ENCODE assay signal across 37 cellular contexts in genomic region chr12:118317729-118318128, GRCh38. TPM values are rescaled to one million over a fixed set of nuclear protein-coding genes. Genes with fewer than 3 reads are reported as not detected.
DNase-seq lines count a peak whose midpoint lies in the region; ATAC-seq, FAIRE-seq and TF ChIP-seq lines count a peak whose summit lies in the region.
"Had no signal": no experiment of that assay in that cellular context is flagged by ENCODE, and none has a peak within 500 bp of the region (broad histone marks: within the 10 kb centered on the region; RNA-seq: fewer than 3 reads in every experiment).

No MANE protein-coding gene starts in this region.

- H3K27me3 ChIP-seq in astrocyte (ENCODE audit: insufficient read depth, low read length) (no peaks in the 10 kb centered on the region), pancreas (no peaks in the 10 kb centered on the region)
- H3K27me3 ChIP-seq: BE2C; BLaER1; BLaER1 treated with 17β-estradiol and CSF1 and Interleukin-3, amounts not matched to agents 10 nM and 100 nM had no signal

- WGBS in pancreas, 2 donors: 48 to 52% methylated on average over 1 of the region's 1 CpG

- H3K27ac Mint-ChIP-seq in astrocyte (ENCODE audit: unreplicated experiment): no peak overlapping the region
- peak overlapping the region; percentile 50 for H3K27ac Mint-ChIP-seq in memory B cell
- H3K27ac Mint-ChIP-seq: B cell; CD14-positive monocyte; CD4-positive, alpha-beta memory T cell; CD4-positive, alpha-beta T cell; CD8-positive, alpha-beta memory T cell; CD8-positive, alpha-beta T cell had no signal

- no peaks in the 10 kb centered on the region for H4K20me1 ChIP-seq in astrocyte (ENCODE audit: insufficient read depth, low read length)
- H4K20me1 ChIP-seq: BLaER1 had no signal

- H3K4me1 Mint-ChIP-seq in astrocyte (ENCODE audit: low read depth, unreplicated experiment) (peaks cover 1% of the 10 kb centered on the region), memory B cell (peaks cover 29% of the 10 kb centered on the region)

- FAIRE-seq in H54 (lab: Jason Lieb, UNC) (peak; percentile 65), astrocyte (lab: Jason Lieb, UNC) (peak; percentile 64), pancreas (lab: Jason Lieb, UNC) (no peak), GM12892 (lab: Jason Lieb, UNC) (no peak)
- FAIRE-seq: A204.1, D721Med had no signal

- ATAC-seq in memory B cell (ENCODE audit: low read depth): no peak
- peak in 3 of 4 donors; percentile 40 to 76 (median 75) for ATAC-seq in pancreas
- no peak for ATAC-seq in GM19467 (IDR thresholded peaks at IDR 0.05; ENCODE audit: unreplicated experiment)
- no peak for ATAC-seq in GM21737 (IDR thresholded peaks at IDR 0.05; ENCODE audit: unreplicated experiment)
- ATAC-seq: A549; CD8-positive, alpha-beta T cell had no signal

- no peak overlapping the region for H3K4me2 ChIP-seq in astrocyte (ENCODE audit: low read length)
- H3K4me2 ChIP-seq: A549; BLaER1; BLaER1 treated with 17β-estradiol and CSF1 and Interleukin-3, amounts not matched to agents 10 nM and 100 nM had no signal

- H3K79me2 ChIP-seq in astrocyte (ENCODE audit: insufficient read depth, low read length): peaks cover 11% of the 10 kb centered on the region

- TF ChIP-seq CTCF in astrocyte (IDR thresholded peaks at IDR 0.05; ENCODE audit: insufficient read depth, low read depth, low read length) (no peak), pancreas (IDR thresholded peaks at IDR 0.05) (no peak)

- no peak overlapping the region for H3K4me3 ChIP-seq in astrocyte (ENCODE audit: insufficient read depth, low read depth, low read length)
- no peak overlapping the region for H3K4me3 ChIP-seq in pancreas
- H3K4me3 ChIP-seq: A549; BLaER1; BLaER1 treated with 17β-estradiol and CSF1 and Interleukin-3, amounts not matched to agents 10 nM and 100 nM had no signal

- H3K9me3 ChIP-seq in astrocyte (ENCODE audit: insufficient read depth, low read depth, low read length) (no peaks in the 10 kb centered on the region), pancreas (no peaks in the 10 kb centered on the region)
- H3K9me3 ChIP-seq: A549, BE2C, Caco-2 had no signal

- intact Hi-C loops in pancreas (cut with DNase I): no loop called here

- H3K4me3 Mint-ChIP-seq in astrocyte (ENCODE audit: unreplicated experiment) (no peak overlapping the region), memory B cell (no peak overlapping the region)
- H3K4me3 Mint-ChIP-seq: B cell; CD14-positive monocyte; CD4-positive, alpha-beta memory T cell; CD4-positive, alpha-beta T cell; CD4-positive, CD25-positive, alpha-beta regulatory T cell; CD8-positive, alpha-beta memory T cell; CD8-positive, alpha-beta T cell had no signal

- H3K27ac ChIP-seq in astrocyte (ENCODE audit: low read depth, low read length): no peak overlapping the region
- no peak overlapping the region for H3K27ac ChIP-seq in pancreas
- H3K27ac ChIP-seq: 22Rv1; A549; BLaER1; BLaER1 treated with 17β-estradiol and CSF1 and Interleukin-3, amounts not matched to agents 10 nM and 100 nM; C4-2B had no signal

- no peak overlapping the region for H2AFZ ChIP-seq in astrocyte (ENCODE audit: low read depth, low read length)

- no peak overlapping the region for H3K9ac ChIP-seq in astrocyte (ENCODE audit: low read length)
- H3K9ac ChIP-seq: BLaER1; BLaER1 treated with 17β-estradiol and CSF1 and Interleukin-3, amounts not matched to agents 10 nM and 100 nM had no signal

- H3K9me3 Mint-ChIP-seq in astrocyte (ENCODE audit: unreplicated experiment) (no peaks in the 10 kb centered on the region), memory B cell (peaks cover 3% of the 10 kb centered on the region)
- H3K9me3 Mint-ChIP-seq: CD14-positive monocyte; CD4-positive, alpha-beta T cell; CD8-positive, alpha-beta memory T cell had no signal

- H3K36me3 ChIP-seq in astrocyte (ENCODE audit: insufficient read depth, low read length) (no peaks in the 10 kb centered on the region), pancreas (no peaks in the 10 kb centered on the region)
- H3K36me3 ChIP-seq: BE2C, BLaER1 had no signal

- H3K4me1 ChIP-seq in astrocyte (ENCODE audit: insufficient read depth, low read length) (no peaks in the 10 kb centered on the region), pancreas (peaks cover 0 to 2% (median 0%) of the 10 kb centered on the region in 3 donors)
- H3K4me1 ChIP-seq: A549, BE2C, Caco-2 had no signal

- no peak for DNase-seq in H54 (ENCODE audit: insufficient read length, low spot score)
- no peak for DNase-seq in astrocyte (ENCODE audit: low read depth)
- DNase-seq in memory B cell (ENCODE audit: low spot score in 2 of 2): no peak
- no peak for DNase-seq in pancreas
- DNase-seq in GM12892 (ENCODE audit: insufficient read length): no peak
- DNase-seq in NOMO-1 treated with dmso at 0.1 percent for 144 hours (lab: John Stamatoyannopoulos, UW; ENCODE audit: unreplicated experiment): no peak
- DNase-seq: 8988T; ACHN; AML-193; BE2C; C1 segment of cervical spinal cord; Caco-2; Calu3; CD4-positive, alpha-beta memory T cell; CD4-positive, alpha-beta T cell; CD4-positive, CD25-positive, alpha-beta regulatory T cell; CD8-positive, alpha-beta memory T cell; CD8-positive, alpha-beta T cell; COR-L47; DMS 273 treated with DMSO at 0.1 percent for 48 hours; DMS153; DMS53; DMS79; DMS79 treated with DMSO at 0.1 percent for 48 hours; DND-41; EL had no signal

- H3K27me3 Mint-ChIP-seq in astrocyte (ENCODE audit: low read depth, unreplicated experiment): no peaks in the 10 kb centered on the region
- H3K27me3 Mint-ChIP-seq in memory B cell: no peaks in the 10 kb centered on the region
- H3K27me3 Mint-ChIP-seq: B cell; CD4-positive, alpha-beta memory T cell; CD4-positive, alpha-beta T cell; CD4-positive, CD25-positive, alpha-beta regulatory T cell; CD8-positive, alpha-beta memory T cell had no signal

- TF ChIP-seq POLR2A in H54 (IDR thresholded peaks at IDR 0.05; ENCODE audit: low read depth, low read length) (no peak), GM12892 (IDR thresholded peaks at IDR 0.05; ENCODE audit: low read depth, low read length) (no peak)

- H3K36me3 Mint-ChIP-seq in astrocyte (ENCODE audit: low read depth, unreplicated experiment) (no peaks in the 10 kb centered on the region), memory B cell (peaks cover 13% of the 10 kb centered on the region)

RNA-seq across cellular contexts. Expression of gene TAOK3, which starts 55.0 kb away (rescaled TPM):
- total RNA-seq in astrocyte: 14.2 and 15.7 TPM in 2 replicates
- total RNA-seq in pancreas: 10 to 100 TPM in 4 of 6 donors, 1 to 10 TPM in 2; 8.9 to 21.0 (median 12.5) TPM
- 10 to 100 TPM in 1 of 2 donors, 1 to 10 TPM in 1; 7.9 to 11.1 TPM for polyA plus RNA-seq in pancreas
- polyA plus RNA-seq in GM12892 (2012; ENCODE audit: missing spikeins): 44.0 TPM

RNA-seq across cellular contexts. Expression of gene SUDS3, which starts 58.6 kb away (rescaled TPM):
- total RNA-seq in astrocyte (30.6 and 31.0 TPM in 2 replicates), pancreas (10 to 100 TPM; 12.5 to 26.8 (median 15.4) TPM)
- polyA plus RNA-seq in pancreas: 10 to 100 TPM; 10.6 to 14.8 TPM
- 19.8 TPM for polyA plus RNA-seq in GM12892 (2012; ENCODE audit: missing spikeins)

Comparison
In these comparisons a context has a peak if more than half of its experiments do, and no peak if none do; other contexts are left out.
1. ATAC-seq: peak in pancreas (3 of 4); none in memory B cell (single experiment), GM19467 (single experiment) and GM21737 (single experiment).